ENCODE assay signal across 31 cellular contexts in genomic region chr16:9438991-9439390, GRCh38.
"Had no signal": no experiment of that assay in that cellular context is flagged by ENCODE, and none has a peak within 500 bp of the region (broad histone marks: within the 10 kb centered on the region; RNA-seq: fewer than 3 reads in every experiment).

No MANE protein-coding gene starts in this region.

- ATAC-seq: activated naive CD4-positive, alpha-beta T cell treated with anti-CD3 and anti-CD28 coated beads, Interleukin-2, amount 50 U/mL, for 72 hours; activated naive CD8-positive, alpha-beta T cell treated with anti-CD3 and anti-CD28 coated beads, Interleukin-2, amount 50 U/mL, for 24 hours; activated T-cell treated with anti-CD3 and anti-CD28 coated beads, Interleukin-2, amount 50 U/mL, for 4 hours; PC-3 had no signal

- DNase-seq: activated B cell treated with CpG ODN at 0.5 μM for 24 hours; activated CD4-positive, alpha-beta memory T cell treated with anti-CD3 and anti-CD28 coated beads for 36 hours; activated CD4-positive, alpha-beta T cell treated with anti-CD3 and anti-CD28 coated beads for 4 hours; activated CD4-positive, alpha-beta T cell treated with anti-CD3 and anti-CD28 coated beads, Interleukin-2, amount 50 U/mL, for 1 hour; activated CD4-positive, CD25-positive, alpha-beta regulatory T cell treated with anti-CD3 and anti-CD28 coated beads, Interleukin-2, amount 50 U/mL, for 72 hours; activated CD8-positive, alpha-beta memory T cell treated with anti-CD3 and anti-CD28 coated beads, Interleukin-2, amount 50 U/mL, for 4 hours; activated gamma-delta T cell treated with Interleukin-2 at 50 U/mL for 16 hours; activated naive CD4-positive, alpha-beta T cell treated with anti-CD3 and anti-CD28 coated beads for 36 hours; activated naive CD8-positive, alpha-beta T cell treated with anti-CD3 and anti-CD28 coated beads, Interleukin-2, amount 50 U/mL, for 24 hours; activated T-cell treated with anti-CD3 and anti-CD28 coated beads for 4 hours; activated T-cell treated with anti-CD3 and anti-CD28 coated beads, Interleukin-2, amount 50 U/mL, for 4 hours; anterior cingulate cortex; central memory CD4-positive, alpha-beta T cell; Kasumi-1; MM.1S; MV-4-11; NCI-H1092; NCI-H1436 treated with DMSO at 0.1 percent for 48 hours; NCI-H1694 treated with DMSO at 0.1 percent for 48 hours; NCI-H2029; NCI-H510A; NCI-H526; NCI-H748 treated with DMSO at 0.1 percent for 48 hours; NK-92 treated with Interleukin-12 subunit alpha and Interleukin-12 subunit beta, amount 100 ng/mL, for 24 hours; PC-3; Right ventricle myocardium superior; SW 1271; T-helper 1 cell; T-helper 2 cell; T-helper 9 cell had no signal
